8 cellular contexts compared by ENCODE assay signal in the genomic region with DNA sequence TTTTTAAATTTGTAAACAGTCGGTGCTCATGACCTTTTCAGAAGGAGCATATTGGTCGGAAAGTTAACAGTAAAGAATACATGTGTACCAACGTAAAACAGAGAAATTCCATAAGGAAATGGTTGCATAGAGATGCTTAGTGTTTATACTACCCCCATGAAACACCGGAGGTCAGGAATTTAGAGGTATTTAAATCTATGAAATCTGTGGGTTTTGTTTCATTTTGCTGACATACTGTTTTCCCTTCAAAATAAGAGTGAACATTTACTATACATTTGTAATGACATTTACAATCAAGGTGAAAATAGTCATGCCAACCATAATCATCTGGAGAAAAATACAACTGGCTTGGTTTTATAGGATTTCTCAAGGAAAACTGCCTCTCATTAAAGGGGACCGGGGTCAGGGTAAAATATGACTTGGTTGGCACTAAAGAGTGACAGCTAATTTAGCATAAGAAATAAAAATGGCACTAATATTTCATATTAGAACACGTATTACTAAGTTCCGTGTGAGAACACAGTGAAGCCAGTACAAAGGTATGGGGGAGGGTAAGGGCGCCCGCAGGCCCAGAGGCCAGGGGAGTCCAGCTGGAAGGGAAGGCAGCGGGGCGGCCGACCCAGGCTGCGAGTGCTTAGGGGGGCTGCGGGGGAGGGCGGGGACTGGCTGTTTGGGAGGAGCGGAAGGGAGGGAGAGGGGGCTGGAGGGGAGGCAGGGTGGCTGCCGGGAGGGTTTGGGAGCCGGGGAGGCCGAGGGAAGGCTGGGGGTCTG. TPM values are rescaled to one million over a fixed set of nuclear protein-coding genes. Genes with fewer than 3 reads are reported as not detected.
DNase-seq lines count a peak whose midpoint lies in the region; ATAC-seq and TF ChIP-seq lines count a peak whose summit lies in the region.

No MANE protein-coding gene starts in this region.

- no peak for ATAC-seq in stimulated activated naive CD8-positive, alpha-beta T cell treated with anti-CD3 and anti-CD28 coated beads, Interleukin-15, Interleukin-2, amounts not matched to agents 100 U/mL and 50 U/mL, for 24 hours
- ATAC-seq in HG02840 (IDR thresholded peaks at IDR 0.05; ENCODE audit: low FRiP score, unreplicated experiment): peak; percentile 3
- peak in 1 of 2 donors; percentile 1 for ATAC-seq in activated naive CD4-positive, alpha-beta T cell treated with anti-CD3 and anti-CD28 coated beads, Interleukin-2, amount 50 U/mL, for 72 hours

- H3K27ac Mint-ChIP-seq in stimulated activated naive CD8-positive, alpha-beta T cell treated with anti-CD3 and anti-CD28 coated beads, Interleukin-15, Interleukin-2, amounts not matched to agents 100 ng/mL and 50 ng/mL, for 24 hours: peak overlapping the region; percentile 96
- peak overlapping the region; percentile 95 to 99 for H3K27ac Mint-ChIP-seq in activated naive CD4-positive, alpha-beta T cell treated with anti-CD3 and anti-CD28 coated beads, Interleukin-2, amount 50 U/mL, for 72 hours
- peak overlapping the region; percentile 89 for H3K27ac Mint-ChIP-seq in glutamatergic neuron (ENCODE audit: unreplicated experiment)

- H3K27me3 ChIP-seq in neutrophil: no peaks in the 10 kb centered on the region

- H3K4me1 ChIP-seq in neutrophil (ENCODE audit: control insufficient read depth in 1 of 2, insufficient read depth in 1 of 2, low read depth in 1 of 2, low read length in 1 of 2): peaks cover 24 to 46% of the 10 kb centered on the region in 2 experiments

- no peaks in the 10 kb centered on the region for H3K9me3 Mint-ChIP-seq in stimulated activated naive CD8-positive, alpha-beta T cell treated with anti-CD3 and anti-CD28 coated beads, Interleukin-15, Interleukin-2, amounts not matched to agents 100 ng/mL and 50 ng/mL, for 24 hours
- H3K9me3 Mint-ChIP-seq in activated naive CD4-positive, alpha-beta T cell treated with anti-CD3 and anti-CD28 coated beads, Interleukin-2, amount 50 U/mL, for 72 hours: no peaks in the 10 kb centered on the region
- H3K9me3 Mint-ChIP-seq in glutamatergic neuron (ENCODE audit: unreplicated experiment): peaks cover 21% of the 10 kb centered on the region

- H3K4me3 Mint-ChIP-seq in stimulated activated naive CD8-positive, alpha-beta T cell treated with anti-CD3 and anti-CD28 coated beads, Interleukin-15, Interleukin-2, amounts not matched to agents 100 ng/mL and 50 ng/mL, for 24 hours: peak overlapping the region; percentile 90
- peak overlapping the region; percentile 93 for H3K4me3 Mint-ChIP-seq in glutamatergic neuron (ENCODE audit: unreplicated experiment)

- H3K27ac ChIP-seq in neutrophil: peak overlapping the region; percentile 99

- no peaks in the 10 kb centered on the region for H3K9me3 ChIP-seq in neutrophil

- peaks cover 77% of the 10 kb centered on the region for H3K4me1 Mint-ChIP-seq in stimulated activated naive CD8-positive, alpha-beta T cell treated with anti-CD3 and anti-CD28 coated beads, Interleukin-15, Interleukin-2, amounts not matched to agents 100 ng/mL and 50 ng/mL, for 24 hours (ENCODE audit: low read depth)
- H3K4me1 Mint-ChIP-seq in glutamatergic neuron (ENCODE audit: low read depth, unreplicated experiment): peaks cover 46% of the 10 kb centered on the region

- no peak for TF ChIP-seq CTCF in glutamatergic neuron (IDR thresholded peaks at IDR 0.05; ENCODE audit: partially characterized antibody, unreplicated experiment)
- TF ChIP-seq CTCF in neutrophil (IDR thresholded peaks at IDR 0.05): no peak

- no peaks in the 10 kb centered on the region for H3K27me3 Mint-ChIP-seq in stimulated activated naive CD8-positive, alpha-beta T cell treated with anti-CD3 and anti-CD28 coated beads, Interleukin-15, Interleukin-2, amounts not matched to agents 100 ng/mL and 50 ng/mL, for 24 hours
- peaks cover 4% of the 10 kb centered on the region for H3K27me3 Mint-ChIP-seq in glutamatergic neuron (ENCODE audit: unreplicated experiment)

- peak overlapping the region; percentile 78 to 87 for H3K4me3 ChIP-seq in neutrophil (ENCODE audit: low read depth in 1 of 2, low read length in 1 of 2)

- DNase-seq in stimulated activated naive CD8-positive, alpha-beta T cell treated with anti-CD3 and anti-CD28 coated beads, Interleukin-15, Interleukin-2, amounts not matched to agents 100 U/mL and 50 U/mL, for 24 hours: no peak
- peak; percentile 78 for DNase-seq in NCI-H2227 (lab: John Stamatoyannopoulos, UW; ENCODE audit: unreplicated experiment)
- DNase-seq in activated naive CD4-positive, alpha-beta T cell treated with anti-CD3 and anti-CD28 coated beads, Interleukin-2, amount 50 U/mL, for 72 hours (ENCODE audit: low spot score in 2 of 2): no peak
- DNase-seq in glutamatergic neuron: peak; percentile 86
- DNase-seq in SKM-1 (lab: John Stamatoyannopoulos, UW; ENCODE audit: unreplicated experiment): no peak

- H3K36me3 Mint-ChIP-seq in stimulated activated naive CD8-positive, alpha-beta T cell treated with anti-CD3 and anti-CD28 coated beads, Interleukin-15, Interleukin-2, amounts not matched to agents 100 ng/mL and 50 ng/mL, for 24 hours (ENCODE audit: low read depth): peaks cover 42% of the 10 kb centered on the region
- H3K36me3 Mint-ChIP-seq in activated naive CD4-positive, alpha-beta T cell treated with anti-CD3 and anti-CD28 coated beads, Interleukin-2, amount 50 U/mL, for 72 hours: peaks cover 23 to 37% of the 10 kb centered on the region in 2 donors
- H3K36me3 Mint-ChIP-seq in glutamatergic neuron (ENCODE audit: unreplicated experiment): no peaks in the 10 kb centered on the region

- peaks cover 16% of the 10 kb centered on the region for H3K36me3 ChIP-seq in neutrophil

RNA-seq across cellular contexts. Expression of a gene that starts 1.1 kb away (rescaled TPM):
- total RNA-seq in activated naive CD4-positive, alpha-beta T cell treated with anti-CD3 and anti-CD28 coated beads, Interleukin-2, amount 50 U/mL, for 72 hours: not detected
- total RNA-seq in glutamatergic neuron (ENCODE audit: unreplicated experiment): not detected

Comparison
In these comparisons a context has a peak if more than half of its experiments do, and no peak if none do; other contexts are left out.
1. DNase-seq: peak in NCI-H2227 (single experiment) and glutamatergic neuron (single experiment); none in stimulated activated naive CD8-positive, alpha-beta T cell treated with anti-CD3 and anti-CD28 coated beads, Interleukin-15, Interleukin-2, amounts not matched to agents 100 U/mL and 50 U/mL, for 24 hours (single experiment), activated naive CD4-positive, alpha-beta T cell treated with anti-CD3 and anti-CD28 coated beads, Interleukin-2, amount 50 U/mL, for 72 hours (0 of 2) and SKM-1 (single experiment).
2. Peak in every context shown above with its lines, with median percentiles within 50 percentile points of each other: H3K27ac Mint-ChIP-seq.